Comparison of ENCODE assay signal across 1 cellular context in genomic region chr1:11023201-11023600, GRCh38.
TF ChIP-seq lines count a peak whose summit lies in the region.

No MANE protein-coding gene starts in this region.

TF ChIP-seq in endothelial cell of umbilical vein, 7 proteins besides CTCF, POLR2A, EP300 and RAD21:
- no peak for TF ChIP-seq GATA2 (IDR thresholded peaks at IDR 0.05; ENCODE audit: insufficient read depth, insufficient read length, low read depth, low read length)
- TF ChIP-seq MYC (IDR thresholded peaks at IDR 0.05; ENCODE audit: low read depth, low read length) = no peak
- no peak for TF ChIP-seq EZH2 (IDR thresholded peaks at IDR 0.05; ENCODE audit: borderline replicate concordance, low read depth, low read length, severe bottlenecking)
- TF ChIP-seq FOS (IDR thresholded peaks at IDR 0.05; ENCODE audit: borderline replicate concordance, insufficient read depth, low read length) = no peak
- no peak for TF ChIP-seq JUN (IDR thresholded peaks at IDR 0.05; ENCODE audit: borderline replicate concordance, insufficient read depth, insufficient read length, low read depth)
- TF ChIP-seq POLR2AphosphoS5 (IDR thresholded peaks at IDR 0.05; ENCODE audit: insufficient read depth, low read depth, low read length) = no peak
- TF ChIP-seq MAX (IDR thresholded peaks at IDR 0.05; ENCODE audit: insufficient read depth, insufficient read length) = no peak
TF ChIP-seq in endothelial cell of umbilical vein: peak in this region for 0.
